ENCODE assay signal across 30 cellular contexts in the genomic region with DNA sequence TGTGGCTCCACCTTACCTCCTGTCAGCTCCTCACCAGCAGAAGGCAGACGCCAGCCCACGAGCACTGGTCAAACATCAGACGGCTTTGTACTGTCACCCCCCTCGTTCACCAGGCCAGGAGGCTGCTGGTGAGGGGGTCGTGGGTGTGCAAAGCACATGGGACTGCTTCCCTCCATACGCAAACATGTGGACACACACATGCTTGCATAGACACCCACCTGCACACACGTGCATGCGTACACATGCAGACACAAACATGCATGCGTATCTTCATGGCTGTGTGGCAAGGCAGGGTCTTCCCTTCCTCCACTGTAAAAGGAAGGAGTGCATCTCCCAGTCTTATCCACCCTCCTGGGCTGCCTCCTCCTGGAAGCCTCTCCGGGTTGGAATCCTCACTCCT.
"Had no signal": no experiment of that assay in that cellular context is flagged by ENCODE, and none has a peak within 500 bp of the region (broad histone marks: within the 10 kb centered on the region; RNA-seq: fewer than 3 reads in every experiment).

No MANE protein-coding gene starts in this region.

- H3K36me3 ChIP-seq: left lung, lower lobe of right lung, neutrophil, ovary, right atrium auricular region, stomach, thyroid gland, transverse colon, upper lobe of right lung, uterus had no signal

- H3K27ac Mint-ChIP-seq: immature natural killer cell; naive thymus-derived CD8-positive, alpha-beta T cell; nephron; progenitor cell of endocrine pancreas; stimulated activated naive B cell treated with anti-CD40 and anti-IgM and Interleukin-4, amounts not matched to agents 10 μg/mL and 1 μg/mL and 100 μg/mL, for 72 hours had no signal

- H3K4me1 Mint-ChIP-seq: immature natural killer cell; naive thymus-derived CD8-positive, alpha-beta T cell; stimulated activated naive B cell treated with anti-CD40 and anti-IgM and Interleukin-4, amounts not matched to agents 10 μg/mL and 1 μg/mL and 100 μg/mL, for 72 hours had no signal

- H3K9me3 ChIP-seq: left lung, lower lobe of right lung, neutrophil, ovary, right atrium auricular region, stomach, testis, thyroid gland, transverse colon, upper lobe of right lung, uterus had no signal

- H3K36me3 Mint-ChIP-seq: immature natural killer cell; naive thymus-derived CD8-positive, alpha-beta T cell; stimulated activated naive B cell treated with anti-CD40 and anti-IgM and Interleukin-4, amounts not matched to agents 10 μg/mL and 1 μg/mL and 100 μg/mL, for 72 hours had no signal

- H3K27ac ChIP-seq: left lung, lower lobe of right lung, neutrophil, ovary, right atrium auricular region, skin epidermis, stomach, testis, thyroid gland, transverse colon, upper lobe of right lung, uterus had no signal

- H3K4me1 ChIP-seq: left lung, lower lobe of right lung, right atrium auricular region, stomach, testis, transverse colon, upper lobe of right lung, uterus had no signal

- H3K4me3 ChIP-seq: left lung, lower lobe of right lung, ovary, right atrium auricular region, skin epidermis, stomach, testis, thyroid gland, transverse colon, upper lobe of right lung, uterus had no signal

- H3K4me3 Mint-ChIP-seq: immature natural killer cell; naive thymus-derived CD8-positive, alpha-beta T cell; nephron; neural crest cell; stimulated activated naive B cell treated with anti-CD40 and anti-IgM and Interleukin-4, amounts not matched to agents 10 μg/mL and 1 μg/mL and 100 μg/mL, for 72 hours had no signal

- DNase-seq: hypothalamus; immature natural killer cell; kidney; left colon; left lung; lower lobe of right lung; mammary epithelial cell; mesenchymal stem cell; naive thymus-derived CD8-positive, alpha-beta T cell; ovary; stimulated activated CD4-positive, alpha-beta T cell treated with anti-CD3 and anti-CD28 coated beads, Interleukin-12 subunit alpha, Interleukin-12 subunit beta, amount 100 ng/mL, for 4 hours; stimulated activated CD4-positive, alpha-beta T cell treated with anti-CD3 and anti-CD28 coated beads, Interleukin-15, amount 100 ng/mL, for 24 hours; stimulated activated CD4-positive, alpha-beta T cell treated with anti-CD3 and anti-CD28 coated beads, Interleukin-2, amount 100 ng/mL, for 24 hours; stimulated activated CD4-positive, alpha-beta T cell treated with anti-CD3 and anti-CD28 coated beads, Interleukin-4, amount 100 ng/mL, for 1 hour; stimulated activated naive B cell treated with anti-CD40 and anti-IgM and Interleukin-4, amounts not matched to agents 10 μg/mL and 1 μg/mL and 100 μg/mL, for 72 hours; stimulated activated naive CD8-positive, alpha-beta T cell treated with anti-CD3 and anti-CD28 coated beads, Interleukin-15, Interleukin-2, amounts not matched to agents 100 U/mL and 50 U/mL, for 24 hours; stomach; testis; thyroid gland; transverse colon; upper lobe of right lung; uterus had no signal

- H3K9me3 Mint-ChIP-seq: immature natural killer cell; naive thymus-derived CD8-positive, alpha-beta T cell; nephron; neural crest cell had no signal

- H3K27me3 ChIP-seq: ovary, right atrium auricular region, testis, thyroid gland, upper lobe of right lung, uterus had no signal

- ATAC-seq: left colon; left lung; lower lobe of right lung; naive thymus-derived CD8-positive, alpha-beta T cell; sciatic nerve; stimulated activated naive B cell treated with anti-CD40 and anti-IgM and Interleukin-4, amounts not matched to agents 10 μg/mL and 1 μg/mL and 100 μg/mL, for 72 hours; stimulated activated naive CD8-positive, alpha-beta T cell treated with anti-CD3 and anti-CD28 coated beads, Interleukin-15, Interleukin-2, amounts not matched to agents 100 U/mL and 50 U/mL, for 24 hours; upper lobe of right lung had no signal

- FAIRE-seq: islet of Langerhans, kidney had no signal
